In the genomic region with DNA sequence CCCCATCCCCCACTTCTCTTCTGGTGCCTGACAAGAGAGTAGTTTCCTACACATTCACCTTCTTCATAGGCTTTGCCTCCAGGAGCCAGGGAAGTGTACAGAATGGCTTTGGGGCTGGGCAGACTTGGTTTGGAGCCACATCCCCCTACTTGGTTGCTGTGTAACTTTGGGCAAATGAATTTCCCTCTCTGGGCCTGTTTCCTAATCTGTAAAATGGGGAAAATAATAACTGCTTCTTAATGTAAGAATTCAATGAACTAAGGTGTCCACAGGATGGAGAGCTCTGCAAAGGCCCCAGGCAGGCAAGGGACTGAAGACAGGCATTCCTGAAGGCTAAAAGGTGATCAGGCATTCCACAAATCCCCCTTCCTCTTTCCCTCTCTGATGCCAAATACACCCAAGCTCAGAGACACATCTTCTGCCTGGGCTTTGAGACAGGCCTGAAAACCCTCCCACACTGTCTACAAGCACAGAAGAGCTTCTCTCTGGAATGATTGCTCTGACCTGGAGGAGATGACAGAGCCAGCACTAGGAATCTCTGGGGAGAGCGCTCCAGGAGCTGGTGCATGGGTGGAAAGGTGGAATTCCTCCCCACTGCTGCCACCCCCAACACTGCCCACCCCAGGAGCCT, we compare ENCODE assay signal across 16 cellular contexts. TPM values are rescaled to one million over a fixed set of nuclear protein-coding genes. Genes with fewer than 3 reads are reported as not detected.
A peak's percentile ranks its signal among the peaks of the same experiment; 100 is the strongest.
DNase-seq lines count a peak whose midpoint lies in the region; ATAC-seq and TF ChIP-seq lines count a peak whose summit lies in the region.
"Had no signal": no experiment of that assay in that cellular context is flagged by ENCODE, and none has a peak within 500 bp of the region (broad histone marks: within the 10 kb centered on the region; RNA-seq: fewer than 3 reads in every experiment).

No MANE protein-coding gene starts in this region.

- intact Hi-C loops in activated naive CD4-positive, alpha-beta T cell treated with anti-CD3 and anti-CD28 coated beads for 36 hours (cut with micrococcal nuclease), result no loop called here

- H3K36me3 ChIP-seq in SK-N-SH (replicated peaks in 1 of 2; ENCODE audit: control insufficient read depth in 1 of 2, insufficient read depth in 2 of 2, low read length in 1 of 2) (no peaks in the 10 kb centered on the region), iPS-18a (ENCODE audit: control insufficient read depth, low read depth, low read length) (no peaks in the 10 kb centered on the region), smooth muscle cell (ENCODE audit: low read depth) (no peaks in the 10 kb centered on the region)
- H3K36me3 ChIP-seq: esophagus squamous epithelium had no signal

- peaks cover 3% of the 10 kb centered on the region for H3K36me3 Mint-ChIP-seq in activated naive CD8-positive, alpha-beta T cell treated with anti-CD3 and anti-CD28 coated beads, Interleukin-2, amount 10 ng/mL, durations not matched to agents 7 days and 5 days
- no peaks in the 10 kb centered on the region for H3K36me3 Mint-ChIP-seq in activated naive CD8-positive, alpha-beta T cell treated with anti-CD3 and anti-CD28 coated beads for 36 hours
- H3K36me3 Mint-ChIP-seq in activated naive CD4-positive, alpha-beta T cell treated with anti-CD3 and anti-CD28 coated beads for 36 hours (ENCODE audit: low read depth), result no peaks in the 10 kb centered on the region
- H3K36me3 Mint-ChIP-seq: activated CD4-positive, alpha-beta memory T cell treated with anti-CD3 and anti-CD28 coated beads for 36 hours had no signal

- TF ChIP-seq EP300 in SK-N-SH (IDR thresholded peaks at IDR 0.05; ENCODE audit: borderline replicate concordance in 1 of 2, low read depth in 1 of 2, low read length in 1 of 2), result no peak

- H2AFZ ChIP-seq in SK-N-SH (ENCODE audit: low read depth), result no peak overlapping the region
- H2AFZ ChIP-seq in smooth muscle cell (ENCODE audit: low read depth), result no peak overlapping the region

- CTCF ChIA-PET in SK-N-SH (lab: Yijun Ruan, JAX), result interaction anchor here (1.2 to 1.9 kb wide), 2 partner anchors 97 to 109 kb away, joined by 6 to 8 read pairs; no protein-coding TSS in a partner anchor
- CTCF ChIA-PET in activated naive CD4-positive, alpha-beta T cell treated with anti-CD3 and anti-CD28 coated beads for 36 hours (lab: Charles Lee), result interaction anchor here (11.5 kb wide), 1 partner anchor 97 kb away, joined by 352 read pairs; no protein-coding TSS in a partner anchor

- TF ChIP-seq RAD21 in SK-N-SH (IDR thresholded peaks at IDR 0.05; ENCODE audit: low read length), result no peak

- no peak overlapping the region for H3K4me3 ChIP-seq in SK-N-SH (ENCODE audit: low read depth in 2 of 2, low read length in 1 of 2)
- H3K4me3 ChIP-seq in iPS-18a (ENCODE audit: low read length), result no peak overlapping the region
- H3K4me3 ChIP-seq in smooth muscle cell, result no peak overlapping the region
- H3K4me3 ChIP-seq: esophagus squamous epithelium, GM12878, psoas muscle had no signal

- H3K9me3 ChIP-seq in SK-N-SH, result no peaks in the 10 kb centered on the region
- no peaks in the 10 kb centered on the region for H3K9me3 ChIP-seq in iPS-18a (ENCODE audit: control insufficient read depth, low read depth, low read length)
- H3K9me3 ChIP-seq in smooth muscle cell (replicated peaks; ENCODE audit: low read depth), result no peaks in the 10 kb centered on the region
- H3K9me3 ChIP-seq: esophagus squamous epithelium, psoas muscle had no signal

- no peak for ATAC-seq in activated naive CD8-positive, alpha-beta T cell treated with anti-CD3 and anti-CD28 coated beads, Interleukin-2, amount 10 ng/mL, durations not matched to agents 7 days and 5 days (ENCODE audit: low read depth)
- no peak for ATAC-seq in GM21619 (IDR thresholded peaks at IDR 0.05; ENCODE audit: unreplicated experiment)

- POLR2A ChIA-PET in activated naive CD8-positive, alpha-beta T cell treated with anti-CD3 and anti-CD28 coated beads, Interleukin-2, amount 10 ng/mL, durations not matched to agents 7 days and 5 days (lab: Charles Lee), result interaction anchor here (1.0 to 1.5 kb wide), 4 partner anchors 55 to 88 kb away, joined by 3 to 5 read pairs (median 4); a partner anchor contains a TSS
- POLR2A ChIA-PET in SK-N-SH (lab: Yijun Ruan, JAX), result no interaction called here

- no peak for DNase-seq in activated naive CD8-positive, alpha-beta T cell treated with anti-CD3 and anti-CD28 coated beads, Interleukin-2, amount 10 ng/mL, durations not matched to agents 7 days and 5 days
- DNase-seq in activated naive CD8-positive, alpha-beta T cell treated with anti-CD3 and anti-CD28 coated beads for 36 hours, result no peak
- DNase-seq in SK-N-SH (no peak), smooth muscle cell (lab: John Stamatoyannopoulos, UW; ENCODE audit: unreplicated experiment) (no peak), Kasumi-1 (lab: John Stamatoyannopoulos, UW) (no peak)
- DNase-seq in activated naive CD4-positive, alpha-beta T cell treated with anti-CD3 and anti-CD28 coated beads for 36 hours, result no peak
- DNase-seq: cerebellar nuclear complex; esophagus squamous epithelium; psoas muscle; stimulated activated CD4-positive, alpha-beta T cell treated with anti-CD3 and anti-CD28 coated beads, Interleukin-1b, Interleukin-23, amount 100 ng/mL, for 48 hours had no signal

- TF ChIP-seq CTCF in SK-N-SH (IDR thresholded peaks at IDR 0.05), result no peak
- no peak for TF ChIP-seq CTCF in smooth muscle cell (IDR thresholded peaks at IDR 0.05; ENCODE audit: borderline replicate concordance, insufficient read depth, poor library complexity, severe bottlenecking)

- peak overlapping the region; percentile 57 for H3K4me2 ChIP-seq in SK-N-SH
- H3K4me2 ChIP-seq in smooth muscle cell, result peak overlapping the region; percentile 19

- H3K27ac ChIP-seq in SK-N-SH (ENCODE audit: low read depth in 2 of 2, low read length in 1 of 2), result no peak overlapping the region
- H3K27ac ChIP-seq in iPS-18a (ENCODE audit: low read length), result peak overlapping the region; percentile 11
- H3K27ac ChIP-seq in smooth muscle cell (ENCODE audit: low read depth), result peak overlapping the region; percentile 5
- H3K27ac ChIP-seq: esophagus squamous epithelium, psoas muscle had no signal

- no peaks in the 10 kb centered on the region for H3K27me3 ChIP-seq in SK-N-SH (ENCODE audit: insufficient read depth)
- no peaks in the 10 kb centered on the region for H3K27me3 ChIP-seq in iPS-18a (ENCODE audit: control insufficient read depth, insufficient read depth, low read length)
- no peaks in the 10 kb centered on the region for H3K27me3 ChIP-seq in smooth muscle cell (ENCODE audit: low read depth)

- H4K20me1 ChIP-seq in SK-N-SH (ENCODE audit: insufficient read depth) (no peaks in the 10 kb centered on the region), smooth muscle cell (ENCODE audit: low read depth) (peaks cover 4% of the 10 kb centered on the region)

- H3K27ac Mint-ChIP-seq in activated naive CD8-positive, alpha-beta T cell treated with anti-CD3 and anti-CD28 coated beads, Interleukin-2, amount 10 ng/mL, durations not matched to agents 7 days and 5 days, result peak overlapping the region; percentile 68
- no peak overlapping the region for H3K27ac Mint-ChIP-seq in activated naive CD8-positive, alpha-beta T cell treated with anti-CD3 and anti-CD28 coated beads for 36 hours
- H3K27ac Mint-ChIP-seq in activated naive CD4-positive, alpha-beta T cell treated with anti-CD3 and anti-CD28 coated beads for 36 hours, result no peak overlapping the region
- H3K27ac Mint-ChIP-seq: activated CD4-positive, alpha-beta memory T cell treated with anti-CD3 and anti-CD28 coated beads for 36 hours; memory B cell had no signal

- no peaks in the 10 kb centered on the region for H3K9me2 ChIP-seq in SK-N-SH

- H3K4me1 Mint-ChIP-seq in activated naive CD8-positive, alpha-beta T cell treated with anti-CD3 and anti-CD28 coated beads, Interleukin-2, amount 10 ng/mL, durations not matched to agents 7 days and 5 days, result peaks cover 25% of the 10 kb centered on the region
- H3K4me1 Mint-ChIP-seq in activated naive CD8-positive, alpha-beta T cell treated with anti-CD3 and anti-CD28 coated beads for 36 hours, result peaks cover 8% of the 10 kb centered on the region
- H3K4me1 Mint-ChIP-seq in activated naive CD4-positive, alpha-beta T cell treated with anti-CD3 and anti-CD28 coated beads for 36 hours (ENCODE audit: low read depth), result peaks cover 3% of the 10 kb centered on the region

- H3K4me1 ChIP-seq in SK-N-SH (ENCODE audit: control insufficient read depth in 1 of 2, insufficient read depth in 2 of 2, low read depth in 1 of 2, low read length in 1 of 2), result peaks cover 18% of the 10 kb centered on the region in 2 experiments; a peak in 3 of 4 replicates
- peaks cover 16% of the 10 kb centered on the region for H3K4me1 ChIP-seq in iPS-18a (ENCODE audit: control insufficient read depth, low read depth, low read length)
- H3K4me1 ChIP-seq in smooth muscle cell (ENCODE audit: low read depth), result peaks cover 18% of the 10 kb centered on the region
- H3K4me1 ChIP-seq: psoas muscle had no signal

- H3K9ac ChIP-seq in SK-N-SH (no peak overlapping the region), iPS-18a (ENCODE audit: low read length) (no peak overlapping the region), smooth muscle cell (ENCODE audit: low read depth) (no peak overlapping the region)

- WGBS in SK-N-SH (ENCODE audit: low lambda C conversion rate), result 100% methylated on average over 1 of the region's 1 CpG
- 64% methylated on average over 1 of the region's 1 CpG for WGBS in smooth muscle cell (ENCODE audit: low lambda C conversion rate)

- H3K79me2 ChIP-seq in SK-N-SH (ENCODE audit: insufficient read depth), result no peaks in the 10 kb centered on the region
- no peaks in the 10 kb centered on the region for H3K79me2 ChIP-seq in smooth muscle cell (ENCODE audit: low read depth)

- no peak overlapping the region for H3K4me3 Mint-ChIP-seq in activated naive CD8-positive, alpha-beta T cell treated with anti-CD3 and anti-CD28 coated beads, Interleukin-2, amount 10 ng/mL, durations not matched to agents 7 days and 5 days
- no peak overlapping the region for H3K4me3 Mint-ChIP-seq in activated naive CD8-positive, alpha-beta T cell treated with anti-CD3 and anti-CD28 coated beads for 36 hours
- H3K4me3 Mint-ChIP-seq in activated naive CD4-positive, alpha-beta T cell treated with anti-CD3 and anti-CD28 coated beads for 36 hours, result no peak overlapping the region
- H3K4me3 Mint-ChIP-seq: activated CD4-positive, alpha-beta memory T cell treated with anti-CD3 and anti-CD28 coated beads for 36 hours; memory B cell had no signal

- peaks cover 9% of the 10 kb centered on the region for H3F3A ChIP-seq in SK-N-SH (replicated peaks; ENCODE audit: insufficient read depth)
- peaks cover 19% of the 10 kb centered on the region for H3F3A ChIP-seq in smooth muscle cell (ENCODE audit: low read depth)

- H3K27me3 Mint-ChIP-seq in activated naive CD8-positive, alpha-beta T cell treated with anti-CD3 and anti-CD28 coated beads, Interleukin-2, amount 10 ng/mL, durations not matched to agents 7 days and 5 days, result no peaks in the 10 kb centered on the region
- no peaks in the 10 kb centered on the region for H3K27me3 Mint-ChIP-seq in activated naive CD8-positive, alpha-beta T cell treated with anti-CD3 and anti-CD28 coated beads for 36 hours
- no peaks in the 10 kb centered on the region for H3K27me3 Mint-ChIP-seq in activated naive CD4-positive, alpha-beta T cell treated with anti-CD3 and anti-CD28 coated beads for 36 hours (ENCODE audit: low read depth)
- H3K27me3 Mint-ChIP-seq: activated CD4-positive, alpha-beta memory T cell treated with anti-CD3 and anti-CD28 coated beads for 36 hours; memory B cell had no signal

- H3K9me3 Mint-ChIP-seq in activated naive CD8-positive, alpha-beta T cell treated with anti-CD3 and anti-CD28 coated beads, Interleukin-2, amount 10 ng/mL, durations not matched to agents 7 days and 5 days, result no peaks in the 10 kb centered on the region
- H3K9me3 Mint-ChIP-seq in activated naive CD8-positive, alpha-beta T cell treated with anti-CD3 and anti-CD28 coated beads for 36 hours, result no peaks in the 10 kb centered on the region
- no peaks in the 10 kb centered on the region for H3K9me3 Mint-ChIP-seq in activated naive CD4-positive, alpha-beta T cell treated with anti-CD3 and anti-CD28 coated beads for 36 hours
- H3K9me3 Mint-ChIP-seq: activated CD4-positive, alpha-beta memory T cell treated with anti-CD3 and anti-CD28 coated beads for 36 hours; memory B cell had no signal

RNA-seq across cellular contexts. Expression of a gene that starts 6.9 kb away (rescaled TPM):
- total RNA-seq in activated naive CD8-positive, alpha-beta T cell treated with anti-CD3 and anti-CD28 coated beads, Interleukin-2, amount 10 ng/mL, durations not matched to agents 7 days and 5 days, result under 1 TPM; 0.22 to 0.60 TPM
- total RNA-seq in activated naive CD8-positive, alpha-beta T cell treated with anti-CD3 and anti-CD28 coated beads for 36 hours, result under 1 TPM in 1 of 2 experiments, not detected in 1; 0.04 TPM
- polyA plus RNA-seq in SK-N-SH (2012; rRNA removed) (not detected in 2 replicates), smooth muscle cell (not detected in 2 replicates)
- polyA plus RNA-seq in SK-N-SH (2012; cell fraction: cytosol; rRNA removed), result not detected in 2 replicates
- polyA plus RNA-seq in SK-N-SH (2012; cell fraction: nucleus; rRNA removed), result 0.01 and 0.04 TPM in 2 replicates
- 0.13 TPM in 1 of 2 replicates, not detected in the other for total RNA-seq in smooth muscle cell
- under 1 TPM in 1 of 2 experiments, not detected in 1; 0.07 TPM for total RNA-seq in activated naive CD4-positive, alpha-beta T cell treated with anti-CD3 and anti-CD28 coated beads for 36 hours
- total RNA-seq: esophagus squamous epithelium; GM12878; T-helper 1 cell treated with Interleukin-12 subunit alpha and Interleukin-12 subunit beta and Interleukin-4 antibody, amounts not matched to agents 30 ng/mL and 1 ng/mL, for 36 hours had no signal
- polyA plus RNA-seq: psoas muscle had no signal

Comparison
In these comparisons a context has a peak if more than half of its experiments do, and no peak if none do; other contexts are left out.
1. H3K27ac ChIP-seq: peak in iPS-18a (single experiment) and smooth muscle cell (single experiment); none in SK-N-SH (0 of 2).